Comparison of ENCODE assay signal across 24 cellular contexts in genomic region chr6:112193111-112193510, GRCh38.
DNase-seq lines count a peak whose midpoint lies in the region; ATAC-seq and TF ChIP-seq lines count a peak whose summit lies in the region.
"Had no signal": no experiment of that assay in that cellular context is flagged by ENCODE, and none has a peak within 500 bp of the region (broad histone marks: within the 10 kb centered on the region; RNA-seq: fewer than 3 reads in every experiment).

No MANE protein-coding gene starts in this region.

- 0 out of 2 replicates have a peak overlapping the region, but pooled peaks have one; percentile 31 for H3K14ac ChIP-seq in IMR-90 (replicated peaks; ENCODE audit: low read depth, low read length)

- H4K5ac ChIP-seq in IMR-90 (ENCODE audit: low read depth, low read length), result no peak overlapping the region

- H3K4me1 Mint-ChIP-seq in nephron, result peaks cover 58% of the 10 kb centered on the region
- H3K4me1 Mint-ChIP-seq: CD4-positive, CD25-positive, alpha-beta regulatory T cell had no signal

- no peak for TF ChIP-seq CTCF in IMR-90 (conservative IDR thresholded peaks at IDR 0.05; ENCODE audit: low read depth, low read length)
- TF ChIP-seq CTCF in fibroblast of the aortic adventitia (IDR thresholded peaks at IDR 0.05; ENCODE audit: insufficient read depth, low read length), result no peak
- no peak for TF ChIP-seq CTCF in nephron (IDR thresholded peaks at IDR 0.05; ENCODE audit: unreplicated experiment in 3 of 3)
- no peak for TF ChIP-seq CTCF in tibial artery (IDR thresholded peaks at IDR 0.05)
- no peak for TF ChIP-seq CTCF in lower leg skin (IDR thresholded peaks at IDR 0.05)

- H3K56ac ChIP-seq in IMR-90 (ENCODE audit: extremely low read depth, insufficient read depth, low read length), result no peak overlapping the region

- no peaks in the 10 kb centered on the region for H3K79me1 ChIP-seq in IMR-90 (ENCODE audit: low read depth in 1 of 2, low read length in 2 of 2)

- no peak overlapping the region for H2BK15ac ChIP-seq in IMR-90 (ENCODE audit: low read depth, low read length)

- H3K18ac ChIP-seq in IMR-90 (ENCODE audit: low read depth, low read length), result no peak overlapping the region

- no peak overlapping the region for H3K23ac ChIP-seq in IMR-90 (ENCODE audit: low read depth, low read length)

- BruUV-seq in IMR-90 (replicated peaks; lab: Mats Ljungman, UMichigan), result no TSS peak

- intact Hi-C loops in IMR-90 (cut with micrococcal nuclease) (no loop called here), tibial artery (cut with DNase I; ENCODE audit: low total_unique reads) (no loop called here), lower leg skin (cut with DNase I; ENCODE audit: low total_unique reads) (no loop called here)

- no peak overlapping the region for H4K8ac ChIP-seq in IMR-90 (ENCODE audit: low read depth in 2 of 2, low read length in 2 of 2)

- no peak overlapping the region for H2BK120ac ChIP-seq in IMR-90 (ENCODE audit: low read depth, low read length)

- CTCF ChIA-PET in IMR-90 (lab: Yijun Ruan, JAX), result interaction anchor here (1.0 kb wide), 1 partner anchor 10 kb away, joined by 4 read pairs; no protein-coding TSS in a partner anchor

- TF ChIP-seq POLR2A in IMR-90 (IDR thresholded peaks at IDR 0.05; ENCODE audit: low read depth, low read length) (no peak), lower leg skin (IDR thresholded peaks at IDR 0.05) (no peak)

- no peak for TF ChIP-seq RAD21 in IMR-90 (IDR thresholded peaks at IDR 0.05; ENCODE audit: low read length)

- H3K9me3 ChIP-seq in IMR-90 (ENCODE audit: control insufficient read depth, insufficient read depth, low read length), result no peaks in the 10 kb centered on the region
- no peaks in the 10 kb centered on the region for H3K9me3 ChIP-seq in tibial artery
- H3K9me3 ChIP-seq: BLaER1, MG63, SK-N-SH had no signal

- ATAC-seq in IMR-90 (ENCODE audit: low read depth), result no peak

- no peak overlapping the region for H2BK5ac ChIP-seq in IMR-90 (ENCODE audit: low read depth, low read length, poor library complexity, severe bottlenecking)

- POLR2A ChIA-PET in IMR-90 (lab: Charles Lee; ENCODE audit: unreplicated experiment), result no interaction called here

- no peaks in the 10 kb centered on the region for H4K20me1 ChIP-seq in IMR-90 (ENCODE audit: insufficient read depth, low read length)
- H4K20me1 ChIP-seq: BLaER1 had no signal

- H3K9me1 ChIP-seq in IMR-90 (ENCODE audit: insufficient read depth, low read length), result peaks cover 5% of the 10 kb centered on the region; the same call in 1 of the 2 replicates

- H3K9ac ChIP-seq in IMR-90 (ENCODE audit: low read depth, low read length), result no peak overlapping the region
- H3K9ac ChIP-seq: BLaER1, GM23248, SK-N-SH had no signal

- no peak overlapping the region for H2AK5ac ChIP-seq in IMR-90 (ENCODE audit: low read depth, low read length)

- DNase-seq in IMR-90 (no peak), fibroblast of the aortic adventitia (ENCODE audit: low read depth) (peak; percentile 50), tibial artery (no peak), HuH-7 (ENCODE audit: low spot score) (no peak), NCI-H526 (lab: John Stamatoyannopoulos, UW) (no peak), lower leg skin (ENCODE audit: low spot score in 2 of 2) (no peak)
- DNase-seq: CD4-positive, CD25-positive, alpha-beta regulatory T cell; DMS153; DND-41; GM23248; H7; KG1; MG63; NCI-H2029; NCI-H446; NCI-H524 treated with DMSO at 0.1 percent for 48 hours; NCI-H82; NK-92 treated with Interleukin-12 subunit alpha and Interleukin-12 subunit beta, amount 100 ng/mL, for 24 hours; RPMI8226; SHP77 treated with DMSO at 0.1 percent for 48 hours; SK-N-SH had no signal

- H3K27me3 ChIP-seq in IMR-90 (ENCODE audit: control insufficient read depth, insufficient read depth, low read length) (no peaks in the 10 kb centered on the region), tibial artery (no peaks in the 10 kb centered on the region)
- H3K27me3 ChIP-seq: BLaER1, MG63 had no signal

- no peak overlapping the region for H2AFZ ChIP-seq in IMR-90 (replicated peaks; ENCODE audit: low read length, poor library complexity)
- H2AFZ ChIP-seq: GM23248, PC-9 had no signal

- H3K27ac Mint-ChIP-seq in nephron, result peak overlapping the region; percentile 10 to 54 (median 14)
- H3K27ac Mint-ChIP-seq: CD4-positive, CD25-positive, alpha-beta regulatory T cell had no signal

- in situ Hi-C loops in IMR-90 (cut with MboI; ENCODE audit: low sequenced_read_pairs), result loop anchor here (25.0 kb wide), 1 partner anchor 1719 kb away; no protein-coding TSS in a partner anchor

- H3K4me2 ChIP-seq in IMR-90 (ENCODE audit: low read depth, low read length), result no peak overlapping the region
- H3K4me2 ChIP-seq: BLaER1, PC-9, SK-N-SH had no signal

- dilution Hi-C loops in IMR-90 (cut with HindIII; ENCODE audit: low sequenced_read_pairs, unreplicated experiment), result no loop called here

- H2AK9ac ChIP-seq in IMR-90 (replicated peaks; ENCODE audit: low read depth, low read length, poor library complexity), result no peak overlapping the region

- H3K9me3 Mint-ChIP-seq in nephron, result no peaks in the 10 kb centered on the region

- peaks cover 24% of the 10 kb centered on the region for H3K36me3 Mint-ChIP-seq in nephron (ENCODE audit: low read depth)
- H3K36me3 Mint-ChIP-seq: CD4-positive, CD25-positive, alpha-beta regulatory T cell had no signal

- H3K27me3 Mint-ChIP-seq in nephron (ENCODE audit: low read depth), result no peaks in the 10 kb centered on the region

- H4K91ac ChIP-seq in IMR-90 (ENCODE audit: insufficient read depth, low read depth, low read length), result no peak overlapping the region

- H3K4me1 ChIP-seq in IMR-90 (ENCODE audit: control insufficient read depth, insufficient read depth, low read length), result no peaks in the 10 kb centered on the region
- peaks cover 0 to 49% (median 25%) of the 10 kb centered on the region in 4 donors for H3K4me1 ChIP-seq in tibial artery

- H3K36me3 ChIP-seq in IMR-90 (ENCODE audit: control insufficient read depth, insufficient read depth, low read length) (peaks cover 42% of the 10 kb centered on the region), tibial artery (peaks cover under 1 to 19% (median 7%) of the 10 kb centered on the region in 3 donors)
- H3K36me3 ChIP-seq: BLaER1 had no signal

- H3K4ac ChIP-seq in IMR-90 (ENCODE audit: low read depth, low read length), result no peak overlapping the region

- no peak overlapping the region for H3K4me3 Mint-ChIP-seq in nephron
- H3K4me3 Mint-ChIP-seq: CD4-positive, CD25-positive, alpha-beta regulatory T cell had no signal

- H3K4me3 ChIP-seq in IMR-90 (ENCODE audit: insufficient read depth, low read depth, low read length), result no peak overlapping the region
- H3K4me3 ChIP-seq in fibroblast of the aortic adventitia (ENCODE audit: low read depth, low read length), result no peak overlapping the region
- H3K4me3 ChIP-seq in tibial artery, result no peak overlapping the region
- no peak overlapping the region for H3K4me3 ChIP-seq in lower leg skin (ENCODE audit: low read depth, poor library complexity, severe bottlenecking)
- H3K4me3 ChIP-seq: BLaER1, GM23248, MG63, PC-9 had no signal

- H3K27ac ChIP-seq in IMR-90 (ENCODE audit: insufficient read depth, low read length) (no peak overlapping the region), tibial artery (peak overlapping the region; percentile 39 to 70)
- H3K27ac ChIP-seq: BLaER1, GM23248 had no signal

- no peak overlapping the region for H2BK20ac ChIP-seq in IMR-90 (ENCODE audit: low read depth, low read length)

TF ChIP-seq in IMR-90, 13 proteins besides CTCF, POLR2A, EP300 and RAD21:
- TF ChIP-seq SMC3 (IDR thresholded peaks at IDR 0.05; ENCODE audit: low read depth, low read length), result no peak
- no peak for TF ChIP-seq NFE2L2 (IDR thresholded peaks at IDR 0.05; ENCODE audit: low read depth, low read length)
- TF ChIP-seq RFX5 (IDR thresholded peaks at IDR 0.05; ENCODE audit: low read depth, low read length), result no peak
- TF ChIP-seq USF2 (IDR thresholded peaks at IDR 0.05; ENCODE audit: low read depth, low read length), result no peak
- TF ChIP-seq MAFK (IDR thresholded peaks at IDR 0.05; ENCODE audit: low read depth, low read length), result no peak
- no peak for TF ChIP-seq RCOR1 (IDR thresholded peaks at IDR 0.05; ENCODE audit: insufficient replicate concordance, low read length)
- no peak for TF ChIP-seq BHLHE40 (IDR thresholded peaks at IDR 0.05; ENCODE audit: low read depth, low read length)
